Comparison of ENCODE assay signal across 17 cellular contexts in the genomic region with DNA sequence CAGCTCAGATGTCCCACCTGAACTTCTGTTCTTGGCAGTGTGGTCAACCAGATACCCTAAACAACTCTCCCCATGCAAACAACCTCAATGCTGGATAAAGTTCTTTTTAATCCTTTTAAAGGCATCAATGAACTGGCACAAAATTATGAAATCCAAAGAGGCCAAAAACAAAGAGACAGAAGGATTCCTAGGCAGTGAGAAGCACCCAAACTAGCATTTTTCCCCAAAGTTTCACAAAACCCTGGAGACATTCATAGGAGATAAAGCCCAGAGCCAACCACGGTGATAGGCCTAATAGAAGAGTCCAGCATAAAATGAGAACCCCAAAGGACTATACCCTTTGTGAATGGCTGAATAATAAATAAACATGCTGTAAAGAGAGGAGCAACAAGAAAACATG. TPM values are rescaled to one million over a fixed set of nuclear protein-coding genes. Genes with fewer than 3 reads are reported as not detected.
DNase-seq lines count a peak whose midpoint lies in the region; ATAC-seq lines count a peak whose summit lies in the region.
"Had no signal": no experiment of that assay in that cellular context is flagged by ENCODE, and none has a peak within 500 bp of the region (broad histone marks: within the 10 kb centered on the region; RNA-seq: fewer than 3 reads in every experiment).

No MANE protein-coding gene starts in this region.

- H3K27ac ChIP-seq in mesenchymal stem cell (ENCODE audit: low read length, poor library complexity, severe bottlenecking) = no peak overlapping the region
- H3K27ac ChIP-seq: A549, BLaER1 had no signal

- no CpG with 5 or more reads among the region's 1 CpG for WGBS in mesenchymal stem cell

- no peaks in the 10 kb centered on the region for H3K36me3 ChIP-seq in mesenchymal stem cell (ENCODE audit: control insufficient read depth in 1 of 2, insufficient read depth in 2 of 2, low read depth in 1 of 2, low read length in 2 of 2)
- H3K36me3 ChIP-seq: BLaER1, HAP-1 had no signal

- no peak overlapping the region for H2BK15ac ChIP-seq in mesenchymal stem cell (ENCODE audit: low read depth, poor library complexity, severe bottlenecking)

- no peak overlapping the region for H4K8ac ChIP-seq in mesenchymal stem cell (ENCODE audit: low read length)

- no peak overlapping the region for H3K14ac ChIP-seq in mesenchymal stem cell (ENCODE audit: low read length in 2 of 2)

- H2BK120ac ChIP-seq in mesenchymal stem cell (ENCODE audit: low read depth, low read length) = no peak overlapping the region

- no peak for ATAC-seq in HG02588 (IDR thresholded peaks at IDR 0.05; ENCODE audit: unreplicated experiment)
- ATAC-seq: A549, GM12878, HepG2 had no signal

- DNase-seq in GM04503 (ENCODE audit: low read depth) (peak; percentile 55), fibroblast of gingiva (ENCODE audit: low read depth) (peak; percentile 39), mesenchymal stem cell (no peak), NCI-H510A treated with DMSO at 0.1 percent for 48 hours (lab: John Stamatoyannopoulos, UW) (no peak), NCI-H2171 treated with DMSO at 0.1 percent for 48 hours (lab: John Stamatoyannopoulos, UW) (no peak), NCI-H187 treated with DMSO at 0.1 percent for 48 hours (lab: John Stamatoyannopoulos, UW) (no peak)
- DNase-seq: AML-193; Caco-2; CD8-positive, alpha-beta memory T cell; DND-41; GF-D8 had no signal

- no peak overlapping the region for H4K91ac ChIP-seq in mesenchymal stem cell (ENCODE audit: low read length)

- no peaks in the 10 kb centered on the region for H3K4me1 ChIP-seq in mesenchymal stem cell (ENCODE audit: control insufficient read depth, insufficient read depth, low read depth, low read length)
- H3K4me1 ChIP-seq: A549, Caco-2, HAP-1 had no signal

- no peak overlapping the region for H3K4ac ChIP-seq in mesenchymal stem cell (ENCODE audit: low read depth in 1 of 2, low read length in 2 of 2)

- no peak overlapping the region for H2AK5ac ChIP-seq in mesenchymal stem cell (ENCODE audit: low read length, severe bottlenecking)

- no peak overlapping the region for H3K4me2 ChIP-seq in mesenchymal stem cell (ENCODE audit: low read length, poor library complexity, severe bottlenecking)
- H3K4me2 ChIP-seq: A549, BLaER1 had no signal

- no peak overlapping the region for H3K4me3 ChIP-seq in mesenchymal stem cell (ENCODE audit: insufficient read depth in 1 of 2, low read depth in 1 of 2, low read length in 2 of 2)
- H3K4me3 ChIP-seq: A549, BLaER1, GM12878, HAP-1 had no signal

- no peaks in the 10 kb centered on the region for H3K79me1 ChIP-seq in mesenchymal stem cell (replicated peaks; ENCODE audit: low read length, poor library complexity, severe bottlenecking)

- H2BK5ac ChIP-seq in mesenchymal stem cell (ENCODE audit: low read depth, low read length, poor library complexity, severe bottlenecking) = no peak overlapping the region

- no peaks in the 10 kb centered on the region for H3K27me3 ChIP-seq in mesenchymal stem cell (ENCODE audit: control insufficient read depth in 1 of 2, insufficient read depth in 1 of 2, low read length in 2 of 2)
- H3K27me3 ChIP-seq: BLaER1 had no signal

- no peak overlapping the region for H2BK12ac ChIP-seq in mesenchymal stem cell (ENCODE audit: low read length in 2 of 2)

- peak overlapping the region; percentile 45 for H3K9ac ChIP-seq in mesenchymal stem cell (ENCODE audit: low read length)
- H3K9ac ChIP-seq: BLaER1 had no signal

- peaks cover 27% of the 10 kb centered on the region for H3K9me3 ChIP-seq in mesenchymal stem cell (ENCODE audit: control insufficient read depth, low read length)

- no peak overlapping the region for H3K18ac ChIP-seq in mesenchymal stem cell (ENCODE audit: low read depth in 1 of 2, low read length in 2 of 2)

- H2AFZ ChIP-seq in mesenchymal stem cell (ENCODE audit: low read depth, low read length) = no peak overlapping the region

- no peak overlapping the region for H3K23ac ChIP-seq in mesenchymal stem cell (ENCODE audit: low read length in 2 of 2)

RNA-seq across cellular contexts. Expression of gene MATN1, which starts 50.7 kb away (rescaled TPM):
- polyA plus RNA-seq in mesenchymal stem cell (2013, experiment 1 of 2) = 0.03 TPM
- polyA plus RNA-seq in mesenchymal stem cell (2013, experiment 2 of 2) = 0.04 TPM
- polyA plus RNA-seq: CD8-positive, alpha-beta memory T cell had no signal

Comparison
In these comparisons a context has a peak if more than half of its experiments do, and no peak if none do; other contexts are left out.
1. DNase-seq: peak in GM04503 (single experiment) and fibroblast of gingiva (single experiment); none in mesenchymal stem cell (single experiment), NCI-H510A treated with DMSO at 0.1 percent for 48 hours (single experiment), NCI-H2171 treated with DMSO at 0.1 percent for 48 hours (single experiment) and NCI-H187 treated with DMSO at 0.1 percent for 48 hours (single experiment).